ENCODE assay signal across 1 cellular context in genomic region chrX:40081679-40082068, GRCh38.
TF ChIP-seq lines count a peak whose summit lies in the region.

No MANE protein-coding gene starts in this region.

TF ChIP-seq in WTC11, 78 proteins besides CTCF, POLR2A, EP300 and RAD21 (continued from another document):
- TF ChIP-seq AFF4 (CRISPR knock-in tag; IDR thresholded peaks at IDR 0.05; ENCODE audit: borderline replicate concordance) (no peak), FOXP1 (CRISPR knock-in tag; IDR thresholded peaks at IDR 0.05; ENCODE audit: borderline replicate concordance) (no peak), MXD4 (CRISPR knock-in tag; IDR thresholded peaks at IDR 0.05; ENCODE audit: borderline replicate concordance) (no peak)
